ENCODE assay signal across 8 cellular contexts in the genomic region with DNA sequence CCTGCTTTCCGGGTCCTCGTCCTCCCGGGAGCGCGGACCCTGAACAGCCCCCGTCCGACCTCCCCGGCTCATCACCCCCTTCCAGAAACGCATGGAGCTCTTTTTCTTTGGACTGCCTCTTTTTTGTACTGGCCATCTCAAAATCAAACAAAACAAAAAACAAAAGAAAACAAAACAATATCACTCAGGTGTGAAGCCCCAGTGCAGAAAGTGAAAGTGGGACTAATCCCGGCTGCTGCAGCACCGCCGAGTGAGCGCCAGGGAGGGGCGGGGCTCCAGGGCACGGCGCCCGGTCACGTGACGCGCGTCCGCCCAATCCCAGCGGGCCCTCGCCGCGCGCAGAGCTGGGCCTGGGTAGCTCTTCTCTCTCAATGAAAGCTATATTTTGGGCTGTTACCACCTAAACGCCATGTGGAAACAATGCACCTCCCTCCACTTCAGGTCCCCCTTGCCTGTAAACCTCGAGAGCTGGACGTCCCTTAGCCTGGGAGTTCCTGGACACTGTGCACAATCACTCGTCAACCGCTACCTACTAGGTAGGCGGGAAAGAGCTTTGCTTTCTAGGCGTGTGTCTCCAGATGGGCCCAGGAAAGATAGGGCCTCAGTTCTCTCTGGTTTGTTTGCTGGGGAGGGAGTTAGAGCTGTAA.
DNase-seq lines count a peak whose midpoint lies in the region; ATAC-seq and TF ChIP-seq lines count a peak whose summit lies in the region.

No MANE protein-coding gene starts in this region.

- intact Hi-C loops in ovary (cut with DNase I), result loop anchor here in 2 of 4 donors (10.0 kb wide), 3 partner anchors 92 to 508 kb away; a partner anchor contains a TSS

- no peak overlapping the region for H3K27ac Mint-ChIP-seq in GM23338
- H3K27ac Mint-ChIP-seq in activated naive CD4-positive, alpha-beta T cell treated with anti-CD3 and anti-CD28 coated beads, Interleukin-2, amount 10 ng/mL, durations not matched to agents 7 days and 5 days, result peak overlapping the region; percentile 85

- peaks cover 95% of the 10 kb centered on the region for H3K27me3 Mint-ChIP-seq in GM23338 (ENCODE audit: insufficient read depth, low read depth, poor library complexity)
- peaks cover 71% of the 10 kb centered on the region for H3K27me3 Mint-ChIP-seq in activated naive CD4-positive, alpha-beta T cell treated with anti-CD3 and anti-CD28 coated beads, Interleukin-2, amount 10 ng/mL, durations not matched to agents 7 days and 5 days

- no peaks in the 10 kb centered on the region for H3K79me2 ChIP-seq in GM23338 (replicated peaks; ENCODE audit: insufficient read depth)

- H3K27me3 ChIP-seq in GM23338 (ENCODE audit: insufficient read depth) (peaks cover 99% of the 10 kb centered on the region), ovary (no peaks in the 10 kb centered on the region), thymus (ENCODE audit: control insufficient read depth, insufficient read depth) (peaks cover 64% of the 10 kb centered on the region)

- TF ChIP-seq EP300 in ovary (IDR thresholded peaks at IDR 0.05), result no peak

- DNase-seq in ELF-1 (ENCODE audit: low read depth, low spot score), result peak; percentile 94
- DNase-seq in GM23338 (ENCODE audit: low spot score), result peak; percentile 88
- DNase-seq in LHCN-M2 (ENCODE audit: low read depth), result peak; percentile 72
- DNase-seq in SK-MEL-5 (ENCODE audit: low read depth, low spot score), result peak; percentile 11
- peak; percentile 93 for DNase-seq in activated naive CD4-positive, alpha-beta T cell treated with anti-CD3 and anti-CD28 coated beads, Interleukin-2, amount 10 ng/mL, durations not matched to agents 7 days and 5 days
- DNase-seq in glomerular visceral epithelial cell (ENCODE audit: extremely low spot score), result peak; percentile 77
- peak; percentile 84 to 92 (median 87) for DNase-seq in ovary

- H3K9me2 ChIP-seq in GM23338 (ENCODE audit: insufficient read depth), result no peaks in the 10 kb centered on the region

- peak overlapping the region; percentile 97 for H2AFZ ChIP-seq in GM23338

- peak overlapping the region; percentile 86 for H3K4me3 Mint-ChIP-seq in GM23338
- peak overlapping the region; percentile 79 for H3K4me3 Mint-ChIP-seq in activated naive CD4-positive, alpha-beta T cell treated with anti-CD3 and anti-CD28 coated beads, Interleukin-2, amount 10 ng/mL, durations not matched to agents 7 days and 5 days

- peak overlapping the region; percentile 93 for H3K4me2 ChIP-seq in GM23338

- peak; percentile 76 for ATAC-seq in GM23338

- WGBS in ovary, 3 donors, result 3% methylated on average over 34 of the region's 34 CpGs
- WGBS in thymus, result 2% methylated on average over 34 of the region's 34 CpGs

- H3K27ac ChIP-seq in GM23338 (ENCODE audit: low read depth) (no peak overlapping the region), ovary (no peak overlapping the region), thymus (ENCODE audit: low read depth) (peak overlapping the region; percentile 34)

- peaks cover 4% of the 10 kb centered on the region; the same call in 2 of the 3 replicates for H3K9me3 Mint-ChIP-seq in GM23338
- no peaks in the 10 kb centered on the region for H3K9me3 Mint-ChIP-seq in activated naive CD4-positive, alpha-beta T cell treated with anti-CD3 and anti-CD28 coated beads, Interleukin-2, amount 10 ng/mL, durations not matched to agents 7 days and 5 days

- TF ChIP-seq POLR2A in ovary (IDR thresholded peaks at IDR 0.05), result peak; percentile 17

- H4K20me1 ChIP-seq in GM23338 (replicated peaks; ENCODE audit: insufficient read depth), result peaks cover 20% of the 10 kb centered on the region

- H3K36me3 Mint-ChIP-seq in GM23338 (ENCODE audit: low read depth), result no peaks in the 10 kb centered on the region; the same call in 2 of the 3 replicates
- H3K36me3 Mint-ChIP-seq in activated naive CD4-positive, alpha-beta T cell treated with anti-CD3 and anti-CD28 coated beads, Interleukin-2, amount 10 ng/mL, durations not matched to agents 7 days and 5 days, result no peaks in the 10 kb centered on the region

- TF ChIP-seq CTCF in GM23338 (conservative IDR thresholded peaks at IDR 0.05; ENCODE audit: low read depth in 2 of 2) (no peak), ovary (IDR thresholded peaks at IDR 0.05) (peak in 1 of 3 donors; percentile 8)

- H3K36me3 ChIP-seq in GM23338 (ENCODE audit: insufficient read depth) (no peaks in the 10 kb centered on the region), ovary (no peaks in the 10 kb centered on the region), thymus (ENCODE audit: control insufficient read depth, insufficient read depth) (no peaks in the 10 kb centered on the region)

- H3K4me1 ChIP-seq in GM23338 (ENCODE audit: insufficient read depth), result peaks cover 31% of the 10 kb centered on the region
- no peaks in the 10 kb centered on the region for H3K4me1 ChIP-seq in ovary (ENCODE audit: insufficient read depth)
- H3K4me1 ChIP-seq in thymus (ENCODE audit: control insufficient read depth, insufficient read depth, low read length), result peaks cover 11% of the 10 kb centered on the region

- in situ Hi-C loops in SK-MEL-5 (cut with HindIII; ENCODE audit: low pct_unique_long_range_greater_than_20kb, low sequenced_read_pairs), result no loop called here

- H3K9me3 ChIP-seq in ovary, result no peaks in the 10 kb centered on the region
- no peaks in the 10 kb centered on the region for H3K9me3 ChIP-seq in thymus (ENCODE audit: control insufficient read depth)

- H3K4me3 ChIP-seq in GM23338 (peak overlapping the region; percentile 78), ovary (peak overlapping the region; percentile 68), thymus (ENCODE audit: low read length) (peak overlapping the region; percentile 83)

- H3F3A ChIP-seq in GM23338 (replicated peaks; ENCODE audit: low read depth), result peaks cover 6% of the 10 kb centered on the region; the same call in 1 of the 2 replicates

- CTCF ChIA-PET in activated naive CD4-positive, alpha-beta T cell treated with anti-CD3 and anti-CD28 coated beads, Interleukin-2, amount 10 ng/mL, durations not matched to agents 7 days and 5 days (lab: Charles Lee), result interaction anchor here (0.7 to 2.4 kb wide), 11 partner anchors 9 to 561 kb away, joined by 3 to 10 read pairs (median 5); a partner anchor contains a TSS

- peaks cover 19% of the 10 kb centered on the region for H3K4me1 Mint-ChIP-seq in GM23338
- H3K4me1 Mint-ChIP-seq in activated naive CD4-positive, alpha-beta T cell treated with anti-CD3 and anti-CD28 coated beads, Interleukin-2, amount 10 ng/mL, durations not matched to agents 7 days and 5 days, result peaks cover 55% of the 10 kb centered on the region

TF ChIP-seq in GM23338, 12 proteins besides CTCF, POLR2A, EP300 and RAD21 (continues in another document):
- TF ChIP-seq, protein P1, sequence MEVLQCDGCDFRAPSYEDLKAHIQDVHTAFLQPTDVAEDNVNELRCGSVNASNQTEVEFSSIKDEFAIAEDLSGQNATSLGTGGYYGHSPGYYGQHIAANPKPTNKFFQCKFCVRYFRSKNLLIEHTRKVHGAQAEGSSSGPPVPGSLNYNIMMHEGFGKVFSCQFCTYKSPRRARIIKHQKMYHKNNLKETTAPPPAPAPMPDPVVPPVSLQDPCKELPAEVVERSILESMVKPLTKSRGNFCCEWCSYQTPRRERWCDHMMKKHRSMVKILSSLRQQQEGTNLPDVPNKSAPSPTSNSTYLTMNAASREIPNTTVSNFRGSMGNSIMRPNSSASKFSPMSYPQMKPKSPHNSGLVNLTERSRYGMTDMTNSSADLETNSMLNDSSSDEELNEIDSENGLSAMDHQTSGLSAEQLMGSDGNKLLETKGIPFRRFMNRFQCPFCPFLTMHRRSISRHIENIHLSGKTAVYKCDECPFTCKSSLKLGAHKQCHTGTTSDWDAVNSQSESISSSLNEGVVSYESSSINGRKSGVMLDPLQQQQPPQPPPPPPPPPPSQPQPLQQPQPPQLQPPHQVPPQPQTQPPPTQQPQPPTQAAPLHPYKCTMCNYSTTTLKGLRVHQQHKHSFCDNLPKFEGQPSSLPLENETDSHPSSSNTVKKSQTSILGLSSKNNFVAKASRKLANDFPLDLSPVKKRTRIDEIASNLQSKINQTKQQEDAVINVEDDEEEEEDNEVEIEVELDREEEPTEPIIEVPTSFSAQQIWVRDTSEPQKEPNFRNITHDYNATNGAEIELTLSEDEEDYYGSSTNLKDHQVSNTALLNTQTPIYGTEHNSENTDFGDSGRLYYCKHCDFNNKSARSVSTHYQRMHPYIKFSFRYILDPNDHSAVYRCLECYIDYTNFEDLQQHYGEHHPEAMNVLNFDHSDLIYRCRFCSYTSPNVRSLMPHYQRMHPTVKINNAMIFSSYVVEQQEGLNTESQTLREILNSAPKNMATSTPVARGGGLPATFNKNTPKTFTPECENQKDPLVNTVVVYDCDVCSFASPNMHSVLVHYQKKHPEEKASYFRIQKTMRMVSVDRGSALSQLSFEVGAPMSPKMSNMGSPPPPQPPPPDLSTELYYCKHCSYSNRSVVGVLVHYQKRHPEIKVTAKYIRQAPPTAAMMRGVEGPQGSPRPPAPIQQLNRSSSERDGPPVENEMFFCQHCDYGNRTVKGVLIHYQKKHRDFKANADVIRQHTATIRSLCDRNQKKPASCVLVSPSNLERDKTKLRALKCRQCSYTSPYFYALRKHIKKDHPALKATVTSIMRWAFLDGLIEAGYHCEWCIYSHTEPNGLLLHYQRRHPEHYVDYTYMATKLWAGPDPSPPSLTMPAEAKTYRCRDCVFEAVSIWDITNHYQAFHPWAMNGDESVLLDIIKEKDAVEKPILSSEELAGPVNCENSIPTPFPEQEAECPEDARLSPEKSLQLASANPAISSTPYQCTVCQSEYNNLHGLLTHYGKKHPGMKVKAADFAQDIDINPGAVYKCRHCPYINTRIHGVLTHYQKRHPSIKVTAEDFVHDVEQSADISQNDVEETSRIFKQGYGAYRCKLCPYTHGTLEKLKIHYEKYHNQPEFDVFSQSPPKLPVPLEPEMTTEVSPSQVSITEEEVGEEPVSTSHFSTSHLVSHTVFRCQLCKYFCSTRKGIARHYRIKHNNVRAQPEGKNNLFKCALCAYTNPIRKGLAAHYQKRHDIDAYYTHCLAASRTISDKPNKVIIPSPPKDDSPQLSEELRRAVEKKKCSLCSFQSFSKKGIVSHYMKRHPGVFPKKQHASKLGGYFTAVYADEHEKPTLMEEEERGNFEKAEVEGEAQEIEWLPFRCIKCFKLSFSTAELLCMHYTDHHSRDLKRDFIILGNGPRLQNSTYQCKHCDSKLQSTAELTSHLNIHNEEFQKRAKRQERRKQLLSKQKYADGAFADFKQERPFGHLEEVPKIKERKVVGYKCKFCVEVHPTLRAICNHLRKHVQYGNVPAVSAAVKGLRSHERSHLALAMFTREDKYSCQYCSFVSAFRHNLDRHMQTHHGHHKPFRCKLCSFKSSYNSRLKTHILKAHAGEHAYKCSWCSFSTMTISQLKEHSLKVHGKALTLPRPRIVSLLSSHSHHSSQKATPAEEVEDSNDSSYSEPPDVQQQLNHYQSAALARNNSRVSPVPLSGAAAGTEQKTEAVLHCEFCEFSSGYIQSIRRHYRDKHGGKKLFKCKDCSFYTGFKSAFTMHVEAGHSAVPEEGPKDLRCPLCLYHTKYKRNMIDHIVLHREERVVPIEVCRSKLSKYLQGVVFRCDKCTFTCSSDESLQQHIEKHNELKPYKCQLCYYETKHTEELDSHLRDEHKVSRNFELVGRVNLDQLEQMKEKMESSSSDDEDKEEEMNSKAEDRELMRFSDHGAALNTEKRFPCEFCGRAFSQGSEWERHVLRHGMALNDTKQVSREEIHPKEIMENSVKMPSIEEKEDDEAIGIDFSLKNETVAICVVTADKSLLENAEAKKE (CRISPR knock-in tag; IDR thresholded peaks at IDR 0.05), result no peak
- TF ChIP-seq EZH2phosphoT487 (IDR thresholded peaks at IDR 0.05; ENCODE audit: unreplicated experiment), result no peak

Comparison
In these comparisons a context has a peak if more than half of its experiments do, and no peak if none do; other contexts are left out.
1. DNase-seq: peak in every context shown above with its lines; median percentile 94 in ELF-1; 93 in activated naive CD4-positive, alpha-beta T cell treated with anti-CD3 and anti-CD28 coated beads, Interleukin-2, amount 10 ng/mL, durations not matched to agents 7 days and 5 days; 88 in GM23338; 87 in ovary; 77 in glomerular visceral epithelial cell; 72 in LHCN-M2; 11 in SK-MEL-5.